Comparison of ENCODE assay signal across 20 cellular contexts in the genomic region with DNA sequence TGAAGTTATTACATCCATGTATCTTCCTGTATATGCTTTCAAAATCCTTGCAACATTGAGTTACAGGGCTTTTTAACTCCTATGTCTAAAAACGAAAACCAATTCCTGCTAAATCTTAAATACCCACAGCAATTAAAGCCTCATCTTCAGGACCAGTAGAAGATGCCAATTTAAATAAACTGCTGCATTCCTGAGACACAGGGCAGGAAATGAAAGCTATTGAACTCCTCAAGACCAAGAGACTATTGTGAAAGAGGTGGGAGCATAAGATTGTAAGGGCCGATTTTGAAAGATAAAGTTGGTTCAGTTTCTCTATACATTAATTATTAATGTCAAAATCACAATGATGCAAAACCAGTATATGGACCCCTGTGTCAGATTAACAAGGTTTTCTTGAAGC. TPM values are rescaled to one million over a fixed set of nuclear protein-coding genes. Genes with fewer than 3 reads are reported as not detected.
"Had no signal": no experiment of that assay in that cellular context is flagged by ENCODE, and none has a peak within 500 bp of the region (broad histone marks: within the 10 kb centered on the region; RNA-seq: fewer than 3 reads in every experiment).

No MANE protein-coding gene starts in this region.

RNA-seq across cellular contexts. Expression of a gene that starts 28.5 kb away (rescaled TPM):
- total RNA-seq: activated naive CD4-positive, alpha-beta T cell treated with anti-CD3 and anti-CD28 coated beads for 36 hours; activated naive CD4-positive, alpha-beta T cell treated with anti-CD3 and anti-CD28 coated beads, Interleukin-2, amount 50 U/mL, for 72 hours; activated naive CD8-positive, alpha-beta T cell treated with anti-CD3 and anti-CD28 coated beads for 36 hours; activated naive CD8-positive, alpha-beta T cell treated with anti-CD3 and anti-CD28 coated beads, Interleukin-2, amount 10 ng/mL, durations not matched to agents 7 days and 5 days; activated T-cell treated with anti-CD3 and anti-CD28 coated beads, Interleukin-2, amount 50 U/mL, for 4 hours; activated T-cell treated with anti-CD3 and anti-CD28 coated beads, Interleukin-2, amount 50 U/mL, for 72 hours; activated T-helper 1 cell treated with anti-CD3 and anti-CD28 coated beads, Interleukin-12 subunit alpha, Interleukin-12 subunit beta, Interleukin-2, Interleukin-4 antibody, amounts not matched to agents 30 ng/mL and 10 ng/mL and 1 ng/mL, durations not matched to agents 14 hours and 24 hours and 36 hours; activated T-helper 17 cell treated with anti-CD3 and anti-CD28 coated beads, Interleukin-2, amount 50 U/mL, for 72 hours; activated T-helper 2 cell treated with anti-CD3 and anti-CD28 coated beads, Interferon-gamma antibody, Interleukin-2, Interleukin-4, amounts not matched to agents 10 μg/mL and 5 μg/mL and 100 μg/mL, durations not matched to agents 14 hours and 24 hours and 36 hours; adrenal gland; aorta; ascending aorta; astrocyte; body of pancreas; breast epithelium; bronchial epithelial cell; cardiac muscle cell; cardiac septum; cerebellum; chondrocyte had no signal
